In the genomic region with DNA sequence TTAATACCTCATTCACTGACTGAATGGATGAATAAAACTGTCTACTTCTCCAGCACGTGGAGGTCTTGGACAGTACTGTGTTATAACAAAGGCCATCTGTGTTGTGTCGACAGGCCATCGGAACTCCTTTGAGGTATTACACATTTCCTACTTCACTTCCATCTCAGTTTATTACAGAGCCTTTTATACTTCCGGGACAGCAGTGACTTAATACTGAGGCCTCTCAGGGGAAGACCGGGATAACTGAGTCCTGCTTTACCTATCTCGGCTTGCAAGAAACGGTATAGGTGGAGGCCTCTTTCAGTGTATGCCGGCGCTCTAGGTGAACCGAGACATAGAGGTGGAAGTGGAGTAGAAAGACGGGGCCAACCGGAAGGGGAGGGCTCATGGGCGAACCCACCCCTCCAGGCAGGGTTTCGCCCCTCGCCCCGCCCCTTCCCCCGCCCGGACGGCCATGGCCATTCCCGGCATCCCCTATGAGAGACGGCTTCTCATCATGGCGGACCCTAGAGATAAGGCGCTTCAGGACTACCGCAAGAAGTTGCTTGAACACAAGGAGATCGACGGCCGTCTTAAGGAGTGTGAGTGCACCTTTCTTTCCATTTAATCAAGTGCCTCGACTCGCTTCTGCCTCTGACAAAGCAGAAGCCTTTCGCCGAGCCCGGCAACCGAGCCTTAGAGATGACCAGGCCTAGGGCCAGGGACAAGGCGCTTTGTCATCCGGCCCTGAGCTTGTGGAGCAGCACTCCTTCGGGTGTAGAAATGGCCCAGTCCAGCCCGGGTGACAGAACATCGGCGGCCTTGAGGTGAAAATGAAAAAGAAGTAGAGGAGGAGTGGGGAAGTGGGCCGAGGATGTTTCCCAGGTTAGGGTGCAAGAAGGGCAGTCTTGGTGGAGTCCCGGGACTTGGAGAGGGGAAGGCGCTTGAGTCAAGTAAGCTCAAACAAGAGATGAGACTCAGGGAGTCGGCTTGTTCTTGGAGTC, we compare ENCODE assay signal across 9 cellular contexts. TPM values are rescaled to one million over a fixed set of nuclear protein-coding genes. Genes with fewer than 3 reads are reported as not detected.
DNase-seq lines count a peak whose midpoint lies in the region; ATAC-seq, FAIRE-seq and TF ChIP-seq lines count a peak whose summit lies in the region.
"Had no signal": no experiment of that assay in that cellular context is flagged by ENCODE, and none has a peak within 500 bp of the region (broad histone marks: within the 10 kb centered on the region; RNA-seq: fewer than 3 reads in every experiment).

Gene PSMC6 (plus strand): TSS at position 477 of the 983 bp plus-strand sequence. CDS start 20 bp downstream, at position 497.

- no peaks in the 10 kb centered on the region for H3K9me3 ChIP-seq in BE2C

- no peak for TF ChIP-seq CTCF in BE2C (IDR thresholded peaks at IDR 0.05; ENCODE audit: low read depth, low read length)

- no peaks in the 10 kb centered on the region for H3K27me3 ChIP-seq in BE2C

- ATAC-seq in HG03442 (IDR thresholded peaks at IDR 0.05; ENCODE audit: unreplicated experiment), result peak; percentile 95

- peaks cover 38% of the 10 kb centered on the region for H3K36me3 ChIP-seq in BE2C

- DNase-seq in BE2C (peak; percentile 98), GM19239 (ENCODE audit: insufficient read length, low spot score) (peak; percentile 78), NCI-H510A treated with DMSO at 0.1 percent for 48 hours (lab: John Stamatoyannopoulos, UW) (peak; percentile 88), cerebellum (ENCODE audit: low spot score) (peak; percentile 97), kidney tubule cell (ENCODE audit: low spot score) (peak; percentile 91)
- peak; percentile 95 for DNase-seq in activated CD4-positive, alpha-beta T cell treated with anti-CD3 and anti-CD28 coated beads for 24 hours (ENCODE audit: low read depth in 2 of 2)
- DNase-seq in stimulated activated CD4-positive, alpha-beta T cell treated with anti-CD3 and anti-CD28 coated beads, Interleukin-1b, Interleukin-23, amount 100 ng/mL, for 24 hours (ENCODE audit: low read depth in 4 of 4, low spot score in 1 of 4), result peak; percentile 93 to 95 (median 94)

- peaks cover 7% of the 10 kb centered on the region for H3K4me1 ChIP-seq in BE2C

- H3K4me3 ChIP-seq in BE2C (ENCODE audit: low read depth, low read length), result peak within 1 kb of the TSS; percentile 73

- peak; percentile 91 for FAIRE-seq in GM19239 (lab: Jason Lieb, UNC)
- FAIRE-seq: islet of Langerhans had no signal

RNA-seq across cellular contexts. Expression of gene PSMC6, which starts in this region (rescaled TPM):
- 76.2 TPM for polyA plus RNA-seq in BE2C (2012; ENCODE audit: insufficient read depth, insufficient read length, low read depth)
- total RNA-seq in cerebellum, result 95.9 TPM

Comparison
In these comparisons a context has a peak if more than half of its experiments do, and no peak if none do; other contexts are left out.
1. Peak in every context shown above with its lines: DNase-seq, ATAC-seq and H3K4me3 ChIP-seq.